ENCODE assay signal across 22 cellular contexts in the genomic region with DNA sequence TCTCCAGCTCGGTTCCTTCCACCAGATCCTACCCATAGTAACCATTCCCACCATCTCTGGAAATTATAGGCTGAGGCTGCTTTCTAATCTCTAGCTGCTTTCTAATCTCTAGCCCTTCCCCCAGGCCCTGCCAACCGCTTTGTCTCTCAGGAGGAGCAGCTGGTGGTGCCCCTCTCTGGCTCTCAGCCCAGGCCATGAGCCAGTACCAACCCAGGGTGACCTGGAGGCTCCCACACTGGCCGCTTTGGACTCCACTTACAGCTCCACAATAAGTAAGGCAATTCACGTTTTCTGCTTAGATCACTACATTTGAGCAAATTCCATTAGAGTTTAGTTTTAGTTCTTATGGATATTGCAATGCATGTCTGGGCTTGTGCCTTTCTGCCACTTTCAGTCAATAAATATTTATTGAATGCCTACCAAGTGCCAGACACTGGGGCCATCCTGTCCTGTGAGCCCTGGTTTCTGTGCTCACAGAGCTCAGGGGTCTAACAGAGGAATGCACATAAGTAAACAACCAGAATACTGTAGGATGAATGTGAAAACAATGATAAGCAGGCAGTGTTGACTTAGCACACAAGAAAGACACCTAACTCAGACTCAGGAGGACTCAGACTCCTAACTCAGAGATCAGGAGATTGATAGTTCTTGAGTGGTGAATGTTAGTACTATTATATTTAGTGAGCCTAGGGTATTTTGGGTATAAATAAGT. TPM values are rescaled to one million over a fixed set of nuclear protein-coding genes. Genes with fewer than 3 reads are reported as not detected.
A peak's percentile ranks its signal among the peaks of the same experiment; 100 is the strongest.
DNase-seq lines count a peak whose midpoint lies in the region; ATAC-seq and TF ChIP-seq lines count a peak whose summit lies in the region.
"Had no signal": no experiment of that assay in that cellular context is flagged by ENCODE, and none has a peak within 500 bp of the region (broad histone marks: within the 10 kb centered on the region; RNA-seq: fewer than 3 reads in every experiment).

No MANE protein-coding gene starts in this region.

- no peak overlapping the region for H3K4me3 ChIP-seq in epithelial cell of esophagus (ENCODE audit: low read length)
- H3K4me3 ChIP-seq: thoracic aorta had no signal

- DNase-seq in Right ventricle myocardium superior (no peak), cardiac septum (ENCODE audit: low spot score) (no peak), NCI-H1694 (lab: John Stamatoyannopoulos, UW) (peak; percentile 55), epithelial cell of esophagus (ENCODE audit: low read depth) (peak; percentile 30), progenitor cell of endocrine pancreas (ENCODE audit: low spot score, unreplicated experiment) (no peak), activated gamma-delta T cell (lab: John Stamatoyannopoulos, UW) (no peak), NCI-H1930 (lab: John Stamatoyannopoulos, UW) (no peak), glomerular visceral epithelial cell (ENCODE audit: extremely low spot score) (no peak)
- DNase-seq: activated effector memory CD4-positive, alpha-beta T cell treated with anti-CD3 and anti-CD28 coated beads, Interleukin-2, amount 50 U/mL, for 16 hours; CD8-positive, alpha-beta memory T cell; DND-41; foreskin fibroblast; KBM-7; MV-4-11; NCI-H2081; NCI-H446 treated with DMSO at 0.1 percent for 48 hours; RPMI8226; stimulated activated CD4-positive, alpha-beta T cell treated with anti-CD3 and anti-CD28 coated beads, Interleukin-15, amount 100 ng/mL, for 24 hours; T1000 had no signal

- peaks cover 16% of the 10 kb centered on the region for H3K36me3 Mint-ChIP-seq in progenitor cell of endocrine pancreas (ENCODE audit: insufficient read depth)

- H3K27me3 Mint-ChIP-seq in progenitor cell of endocrine pancreas = no peaks in the 10 kb centered on the region
- H3K27me3 Mint-ChIP-seq: CD8-positive, alpha-beta memory T cell had no signal

- no peak for TF ChIP-seq CTCF in epithelial cell of esophagus (IDR thresholded peaks at IDR 0.05; ENCODE audit: insufficient read depth, low read depth, low read length, missing control alignments)
- no peak for TF ChIP-seq CTCF in progenitor cell of endocrine pancreas (IDR thresholded peaks at IDR 0.05; ENCODE audit: unreplicated experiment)

- intact Hi-C loops in Right ventricle myocardium superior (cut with DNase I) = no loop called here
- intact Hi-C loops in cardiac septum (cut with DNase I) = no loop called here

- H3K27ac Mint-ChIP-seq in progenitor cell of endocrine pancreas = peak overlapping the region; percentile 84

- H3K9me3 Mint-ChIP-seq in progenitor cell of endocrine pancreas (ENCODE audit: low read depth) = peaks cover 22% of the 10 kb centered on the region
- H3K9me3 Mint-ChIP-seq: CD8-positive, alpha-beta memory T cell had no signal

- ATAC-seq in Right ventricle myocardium superior (ENCODE audit: poor library complexity) = peak; percentile 55
- ATAC-seq: activated CD4-positive, CD25-positive, alpha-beta regulatory T cell treated with anti-CD3 and anti-CD28 coated beads, Interleukin-2, amount 50 U/mL, for 24 hours; right cardiac atrium had no signal

- H3K4me3 Mint-ChIP-seq in progenitor cell of endocrine pancreas (ENCODE audit: low read depth) = no peak overlapping the region
- H3K4me3 Mint-ChIP-seq: CD8-positive, alpha-beta memory T cell had no signal

- peaks cover 10% of the 10 kb centered on the region for H3K4me1 Mint-ChIP-seq in progenitor cell of endocrine pancreas (ENCODE audit: low read depth)
- H3K4me1 Mint-ChIP-seq: CD8-positive, alpha-beta memory T cell had no signal

RNA-seq across cellular contexts. Expression of gene SMC1A, which starts 38.9 kb away (rescaled TPM):
- 36.6 TPM for total RNA-seq in Right ventricle myocardium superior
- total RNA-seq in cardiac septum = 50.8 TPM
- 72.5 and 75.5 TPM in 2 replicates for total RNA-seq in progenitor cell of endocrine pancreas

RNA-seq across cellular contexts. Expression of gene RIBC1, which starts 39.1 kb away (rescaled TPM):
- total RNA-seq in Right ventricle myocardium superior (0.38 TPM), cardiac septum (0.81 TPM), progenitor cell of endocrine pancreas (3.2 and 3.4 TPM in 2 replicates)
- total RNA-seq: thoracic aorta had no signal

RNA-seq across cellular contexts. Expression of gene HSD17B10, which starts 50.6 kb away (rescaled TPM):
- total RNA-seq in Right ventricle myocardium superior (113 TPM), cardiac septum (85.2 TPM), progenitor cell of endocrine pancreas (86.8 and 92.3 TPM in 2 replicates)

Comparison
In these comparisons a context has a peak if more than half of its experiments do, and no peak if none do; other contexts are left out.
1. DNase-seq: peak in NCI-H1694 (single experiment) and epithelial cell of esophagus (single experiment); none in Right ventricle myocardium superior (single experiment), cardiac septum (single experiment), progenitor cell of endocrine pancreas (single experiment), activated gamma-delta T cell (single experiment), NCI-H1930 (0 of 2) and glomerular visceral epithelial cell (single experiment).